In genomic region chr9:32552172-32552872, GRCh38 we compare ENCODE assay signal across 1 cellular context.
A peak's percentile ranks its signal among the peaks of the same experiment; 100 is the strongest.
TF ChIP-seq lines count a peak whose summit lies in the region.

SMIM27 (plus strand) TSS chr9:32552327; CDS start chr9:32552435, 108 bp downstream.
TOPORS (minus strand) TSS chr9:32552586; CDS start chr9:32552436, 150 bp downstream.

TF ChIP-seq in SK-N-SH, 30 proteins besides CTCF, POLR2A, EP300 and RAD21 (continued from another document):
- TF ChIP-seq USF1 (IDR thresholded peaks at IDR 0.05; ENCODE audit: borderline replicate concordance, low read depth) (peak; percentile 96), NRF1 (IDR thresholded peaks at IDR 0.05; ENCODE audit: low read depth, low read length) (no peak), GATA2 (CRISPR knock-in tag; IDR thresholded peaks at IDR 0.05) (peak; percentile 55), FOXM1 (IDR thresholded peaks at IDR 0.05; ENCODE audit: low read depth) (no peak), RFX5 (IDR thresholded peaks at IDR 0.05; ENCODE audit: low read length) (no peak), CHD2 (IDR thresholded peaks at IDR 0.05; ENCODE audit: low read length, partially characterized antibody) (peak; percentile 74), NFIC (IDR thresholded peaks at IDR 0.05; ENCODE audit: borderline replicate concordance) (peak; percentile 33; the same call in 1 of the 2 replicates), EZH2phosphoT487 (IDR thresholded peaks at IDR 0.05; ENCODE audit: borderline replicate concordance, low read depth) (no peak), MAX (IDR thresholded peaks at IDR 0.05; ENCODE audit: low read depth) (peak; percentile 76; the same call in 1 of the 2 replicates), MEF2A (IDR thresholded peaks at IDR 0.05; ENCODE audit: borderline replicate concordance, low read depth) (no peak), SMC3 (IDR thresholded peaks at IDR 0.05; ENCODE audit: low read depth, low read length) (no peak), ZBTB33 (IDR thresholded peaks at IDR 0.05; ENCODE audit: borderline replicate concordance, low read depth) (peak; percentile 69; the same call in 1 of the 2 replicates), IRF3 (IDR thresholded peaks at IDR 0.05; ENCODE audit: low read depth, low read length) (no peak), RCOR1 (IDR thresholded peaks at IDR 0.05; ENCODE audit: low read length) (no peak), MXI1 (IDR thresholded peaks at IDR 0.05; ENCODE audit: low read depth, low read length) (peak; percentile 63; the same call in 1 of the 2 replicates), TEAD4 (IDR thresholded peaks at IDR 0.05; ENCODE audit: borderline replicate concordance, insufficient read depth) (peak; percentile 30; the same call in 1 of the 2 replicates)
